22 cellular contexts compared by ENCODE assay signal in genomic region chr4:8123389-8123788, GRCh38. TPM values are rescaled to one million over a fixed set of nuclear protein-coding genes. Genes with fewer than 3 reads are reported as not detected.
DNase-seq lines count a peak whose midpoint lies in the region; ATAC-seq and TF ChIP-seq lines count a peak whose summit lies in the region.
"Had no signal": no experiment of that assay in that cellular context is flagged by ENCODE, and none has a peak within 500 bp of the region (broad histone marks: within the 10 kb centered on the region; RNA-seq: fewer than 3 reads in every experiment).

No MANE protein-coding gene starts in this region.

- no peak overlapping the region for H3K4me2 ChIP-seq in OCI-LY1 (ENCODE audit: low read length)
- H3K4me2 ChIP-seq: KMS-11 had no signal

- H2AFZ ChIP-seq in OCI-LY1 (ENCODE audit: low read length), result no peak overlapping the region

- no peaks in the 10 kb centered on the region for H3K4me1 Mint-ChIP-seq in activated CD4-positive, alpha-beta T cell treated with anti-CD3 and anti-CD28 coated beads, Interleukin-2, amount 10 ng/mL, durations not matched to agents 24 days and 14 days
- H3K4me1 Mint-ChIP-seq in activated T-helper 17 cell treated with anti-CD3 and anti-CD28 coated beads, Interleukin-2, amount 50 U/mL, for 72 hours, result no peaks in the 10 kb centered on the region
- H3K4me1 Mint-ChIP-seq: immature natural killer cell had no signal

- H3K27ac ChIP-seq in OCI-LY1 (ENCODE audit: low read depth, low read length, poor library complexity, severe bottlenecking) (peak overlapping the region; percentile 40), left ventricle myocardium inferior (replicated peaks) (peak overlapping the region; percentile 40), psoas muscle (peak overlapping the region; percentile 98)
- H3K27ac ChIP-seq: adrenal gland, KMS-11 had no signal

- no peaks in the 10 kb centered on the region for H3F3A ChIP-seq in OCI-LY1 (ENCODE audit: insufficient read depth, low read length)

- no peak overlapping the region for H3K4me3 Mint-ChIP-seq in activated CD4-positive, alpha-beta T cell treated with anti-CD3 and anti-CD28 coated beads, Interleukin-2, amount 10 ng/mL, durations not matched to agents 24 days and 14 days
- no peak overlapping the region for H3K4me3 Mint-ChIP-seq in activated T-helper 17 cell treated with anti-CD3 and anti-CD28 coated beads, Interleukin-2, amount 50 U/mL, for 72 hours
- H3K4me3 Mint-ChIP-seq: effector memory CD8-positive, alpha-beta T cell; immature natural killer cell had no signal

- peak; percentile 31 for DNase-seq in EL
- peak; percentile 53 for DNase-seq in left ventricle myocardium inferior
- DNase-seq in psoas muscle, result peak in 1 of 2 donors; percentile 80
- DNase-seq in cortex of kidney (lab: John Stamatoyannopoulos, UW), result no peak
- DNase-seq in activated CD4-positive, alpha-beta T cell treated with anti-CD3 and anti-CD28 coated beads, Interleukin-2, amount 10 ng/mL, durations not matched to agents 24 days and 14 days, result no peak
- DNase-seq: adrenal gland; Caco-2; central memory CD4-positive, alpha-beta T cell; effector memory CD8-positive, alpha-beta T cell; head of caudate nucleus; immature natural killer cell; mammary epithelial cell; NCI-H1105; NCI-H2081 treated with DMSO at 0.1 percent for 48 hours; stimulated activated CD4-positive, alpha-beta T cell treated with anti-CD3 and anti-CD28 coated beads, Interleukin-2, amount 100 ng/mL, for 24 hours; T1000 had no signal

- intact Hi-C loops in left ventricle myocardium inferior (cut with micrococcal nuclease), result no loop called here
- intact Hi-C loops in psoas muscle (cut with DNase I), result loop anchor here in 1 of 2 donors (5.0 kb wide), 1 partner anchor 34 kb away; the partner anchor contains the start of gene ABLIM2
- intact Hi-C loops in activated CD4-positive, alpha-beta T cell treated with anti-CD3 and anti-CD28 coated beads, Interleukin-2, amount 10 ng/mL, durations not matched to agents 24 days and 14 days (cut with micrococcal nuclease), result no loop called here

- H3K36me3 Mint-ChIP-seq in activated CD4-positive, alpha-beta T cell treated with anti-CD3 and anti-CD28 coated beads, Interleukin-2, amount 10 ng/mL, durations not matched to agents 24 days and 14 days (ENCODE audit: low read depth), result no peaks in the 10 kb centered on the region
- no peaks in the 10 kb centered on the region for H3K36me3 Mint-ChIP-seq in activated T-helper 17 cell treated with anti-CD3 and anti-CD28 coated beads, Interleukin-2, amount 50 U/mL, for 72 hours (ENCODE audit: low read depth)
- H3K36me3 Mint-ChIP-seq: immature natural killer cell had no signal

- H3K27me3 ChIP-seq in OCI-LY1 (ENCODE audit: insufficient read depth, low read length) (no peaks in the 10 kb centered on the region), left ventricle myocardium inferior (ENCODE audit: low read depth) (no peaks in the 10 kb centered on the region), psoas muscle (ENCODE audit: insufficient read depth in 3 of 3, low read length in 2 of 3) (no peaks in the 10 kb centered on the region)
- H3K27me3 ChIP-seq: adrenal gland had no signal

- H3K36me3 ChIP-seq in OCI-LY1 (ENCODE audit: insufficient read depth, low read length) (no peaks in the 10 kb centered on the region; the same call in 1 of the 2 replicates), left ventricle myocardium inferior (no peaks in the 10 kb centered on the region), psoas muscle (ENCODE audit: insufficient read depth in 1 of 2, low read depth in 1 of 2) (peaks cover 0 to 28% of the 10 kb centered on the region in 2 donors)
- H3K36me3 ChIP-seq: adrenal gland had no signal

- H3K4me3 ChIP-seq in OCI-LY1 (ENCODE audit: low read depth, low read length, poor library complexity, severe bottlenecking), result no peak overlapping the region
- no peak overlapping the region for H3K4me3 ChIP-seq in left ventricle myocardium inferior
- H3K4me3 ChIP-seq in psoas muscle, result peak overlapping the region; percentile 79
- H3K4me3 ChIP-seq: adrenal gland had no signal

- TF ChIP-seq CTCF in OCI-LY1 (IDR thresholded peaks at IDR 0.05; ENCODE audit: low read length) (no peak), left ventricle myocardium inferior (IDR thresholded peaks at IDR 0.05; ENCODE audit: borderline replicate concordance) (no peak), psoas muscle (IDR thresholded peaks at IDR 0.05) (no peak)

- ATAC-seq in psoas muscle (peak; percentile 8 to 34 (median 20)), HG03571 (IDR thresholded peaks at IDR 0.05; ENCODE audit: unreplicated experiment) (no peak)
- no peak for ATAC-seq in activated T-helper 17 cell treated with anti-CD3 and anti-CD28 coated beads, Interleukin-2, amount 50 U/mL, for 72 hours (replicated peaks)
- ATAC-seq: activated CD4-positive, CD25-positive, alpha-beta regulatory T cell treated with anti-CD3 and anti-CD28 coated beads, Interleukin-2, amount 50 U/mL, for 24 hours; effector memory CD8-positive, alpha-beta T cell; HCT116 had no signal

- no peak overlapping the region for H3K27ac Mint-ChIP-seq in activated CD4-positive, alpha-beta T cell treated with anti-CD3 and anti-CD28 coated beads, Interleukin-2, amount 10 ng/mL, durations not matched to agents 24 days and 14 days
- H3K27ac Mint-ChIP-seq in activated T-helper 17 cell treated with anti-CD3 and anti-CD28 coated beads, Interleukin-2, amount 50 U/mL, for 72 hours, result no peak overlapping the region
- H3K27ac Mint-ChIP-seq: effector memory CD8-positive, alpha-beta T cell; immature natural killer cell had no signal

- no peaks in the 10 kb centered on the region for H3K9me3 Mint-ChIP-seq in activated CD4-positive, alpha-beta T cell treated with anti-CD3 and anti-CD28 coated beads, Interleukin-2, amount 10 ng/mL, durations not matched to agents 24 days and 14 days
- H3K9me3 Mint-ChIP-seq in activated T-helper 17 cell treated with anti-CD3 and anti-CD28 coated beads, Interleukin-2, amount 50 U/mL, for 72 hours, result no peaks in the 10 kb centered on the region
- H3K9me3 Mint-ChIP-seq: effector memory CD8-positive, alpha-beta T cell; immature natural killer cell had no signal

- H3K9me3 ChIP-seq in OCI-LY1 (ENCODE audit: low read length), result no peaks in the 10 kb centered on the region
- H3K9me3 ChIP-seq in left ventricle myocardium inferior (replicated peaks), result no peaks in the 10 kb centered on the region
- H3K9me3 ChIP-seq in psoas muscle, result no peaks in the 10 kb centered on the region
- H3K9me3 ChIP-seq: adrenal gland, Caco-2 had no signal

- H4K20me1 ChIP-seq in OCI-LY1 (ENCODE audit: insufficient read depth, low read length), result no peaks in the 10 kb centered on the region

- WGBS in psoas muscle, 3 donors, result 15 to 22% (median 21%) methylated on average over 8 of the region's 8 CpGs

- H3K9ac ChIP-seq in OCI-LY1 (ENCODE audit: low read length), result no peak overlapping the region
- H3K9ac ChIP-seq: KMS-11 had no signal

- H3K27me3 Mint-ChIP-seq in activated CD4-positive, alpha-beta T cell treated with anti-CD3 and anti-CD28 coated beads, Interleukin-2, amount 10 ng/mL, durations not matched to agents 24 days and 14 days, result no peaks in the 10 kb centered on the region
- no peaks in the 10 kb centered on the region for H3K27me3 Mint-ChIP-seq in activated T-helper 17 cell treated with anti-CD3 and anti-CD28 coated beads, Interleukin-2, amount 50 U/mL, for 72 hours

- H3K79me2 ChIP-seq in OCI-LY1 (ENCODE audit: insufficient read depth, low read length), result no peaks in the 10 kb centered on the region

- H3K4me1 ChIP-seq in OCI-LY1 (ENCODE audit: insufficient read depth, low read length, severe bottlenecking) (peaks cover 16% of the 10 kb centered on the region), left ventricle myocardium inferior (peaks cover 17% of the 10 kb centered on the region), psoas muscle (peaks cover 66% of the 10 kb centered on the region)
- H3K4me1 ChIP-seq: adrenal gland, Caco-2 had no signal

- no peaks in the 10 kb centered on the region for H3K9me2 ChIP-seq in OCI-LY1 (ENCODE audit: low read depth, low read length)

RNA-seq across cellular contexts. Expression of gene ABLIM2, which starts 35.2 kb away (rescaled TPM):
- total RNA-seq in left ventricle myocardium inferior (43.5 TPM), psoas muscle (100 to 1,000 TPM; 127 to 956 (median 461) TPM)
- polyA plus RNA-seq in psoas muscle, result 100 to 1,000 TPM in 2 of 3 donors, 10 to 100 TPM in 1; 82.2 to 295 (median 123) TPM
- total RNA-seq in activated CD4-positive, alpha-beta T cell treated with anti-CD3 and anti-CD28 coated beads, Interleukin-2, amount 10 ng/mL, durations not matched to agents 24 days and 14 days, result 0.28 and 0.63 TPM in 2 replicates
- total RNA-seq in activated T-helper 17 cell treated with anti-CD3 and anti-CD28 coated beads, Interleukin-2, amount 50 U/mL, for 72 hours, result under 1 TPM; 0.53 to 0.82 TPM

Comparison
In these comparisons a context has a peak if more than half of its experiments do, and no peak if none do; other contexts are left out.
1. DNase-seq: peak in EL (single experiment) and left ventricle myocardium inferior (single experiment); none in cortex of kidney (single experiment) and activated CD4-positive, alpha-beta T cell treated with anti-CD3 and anti-CD28 coated beads, Interleukin-2, amount 10 ng/mL, durations not matched to agents 24 days and 14 days (single experiment).
2. H3K27ac ChIP-seq: peak in every context shown above with its lines; median percentile 98 in psoas muscle; 40 in OCI-LY1; 40 in left ventricle myocardium inferior.
3. ATAC-seq: peak in psoas muscle (4 of 4); none in activated T-helper 17 cell treated with anti-CD3 and anti-CD28 coated beads, Interleukin-2, amount 50 U/mL, for 72 hours (single experiment) and HG03571 (single experiment).
4. RNA of gene ABLIM2, which starts 35.2 kb away (total RNA-seq): 127 to 956 TPM in psoas muscle and 43.5 TPM in left ventricle myocardium inferior (single experiment); 0.53 to 0.82 TPM in activated T-helper 17 cell treated with anti-CD3 and anti-CD28 coated beads, Interleukin-2, amount 50 U/mL, for 72 hours and 0.28 to 0.63 TPM in activated CD4-positive, alpha-beta T cell treated with anti-CD3 and anti-CD28 coated beads, Interleukin-2, amount 10 ng/mL, durations not matched to agents 24 days and 14 days; every median in the first group is over 10 times any median in the second.